Comparison of ENCODE assay signal across 33 cellular contexts in genomic region chr17:70172449-70172848, GRCh38. TPM values are rescaled to one million over a fixed set of nuclear protein-coding genes. Genes with fewer than 3 reads are reported as not detected.
A peak's percentile ranks its signal among the peaks of the same experiment; 100 is the strongest.
DNase-seq lines count a peak whose midpoint lies in the region; ATAC-seq and TF ChIP-seq lines count a peak whose summit lies in the region.
"Had no signal": no experiment of that assay in that cellular context is flagged by ENCODE, and none has a peak within 500 bp of the region (broad histone marks: within the 10 kb centered on the region; RNA-seq: fewer than 3 reads in every experiment).

No MANE protein-coding gene starts in this region.

- H3K18ac ChIP-seq in mesenchymal stem cell (ENCODE audit: low read depth in 1 of 2, low read length in 2 of 2): no peak overlapping the region

- peaks cover 23% of the 10 kb centered on the region for H3K79me2 ChIP-seq in SK-N-SH (ENCODE audit: insufficient read depth)

- CTCF ChIA-PET in SK-N-SH (lab: Yijun Ruan, JAX): interaction anchor here (0.9 to 6.5 kb wide), 4 partner anchors 15 to 565 kb away, joined by 3 to 51 read pairs (median 4); no protein-coding TSS in a partner anchor

- H3K9me3 ChIP-seq in SK-N-SH (no peaks in the 10 kb centered on the region), mesenchymal stem cell (ENCODE audit: control insufficient read depth, low read length) (no peaks in the 10 kb centered on the region), skeletal muscle satellite cell (replicated peaks; ENCODE audit: low read length) (no peaks in the 10 kb centered on the region), thyroid gland (no peaks in the 10 kb centered on the region)
- H3K9me3 ChIP-seq: body of pancreas, right lobe of liver, thoracic aorta, vagina had no signal

- no peak overlapping the region for H3K23ac ChIP-seq in mesenchymal stem cell (ENCODE audit: low read length in 2 of 2)

- no peak for TF ChIP-seq RAD21 in SK-N-SH (IDR thresholded peaks at IDR 0.05; ENCODE audit: low read length)

- DNase-seq in SK-N-SH (no peak), choroid plexus epithelial cell (ENCODE audit: low read depth) (peak; percentile 27), mesenchymal stem cell (no peak), thyroid gland (no peak), activated gamma-delta T cell (lab: John Stamatoyannopoulos, UW) (no peak)
- DNase-seq: activated B cell treated with CpG ODN at 0.5 μM for 24 hours; activated CD4-positive, alpha-beta T cell treated with anti-CD3 and anti-CD28 coated beads, Interleukin-2, amount 50 U/mL, for 1 hour; activated CD8-positive, alpha-beta memory T cell treated with anti-CD3 and anti-CD28 coated beads, Interleukin-2, amount 10 ng/mL, durations not matched to agents 7 days and 5 days; activated naive CD4-positive, alpha-beta T cell; activated T-cell treated with anti-CD3 and anti-CD28 coated beads, Interleukin-2, amount 50 U/mL, for 48 hours; body of pancreas; CD4-positive, alpha-beta T cell; hippocampal formation; midbrain; NCI-H1417; NCI-H2081 treated with DMSO at 0.1 percent for 48 hours; NCI-H226; NCI-H69; nephron progenitor cell; right lobe of liver; SHP77 treated with DMSO at 0.1 percent for 48 hours; stimulated activated CD4-positive, alpha-beta T cell treated with anti-CD3 and anti-CD28 coated beads, Interleukin-15, amount 100 ng/mL, for 24 hours; stimulated activated naive CD8-positive, alpha-beta T cell treated with anti-CD3 and anti-CD28 coated beads, Interleukin-15, Interleukin-2, amounts not matched to agents 100 U/mL and 50 U/mL, for 24 hours had no signal

- no peaks in the 10 kb centered on the region for H3K9me2 ChIP-seq in SK-N-SH

- TF ChIP-seq POLR2A in thyroid gland (IDR thresholded peaks at IDR 0.05): no peak

- H3K27me3 ChIP-seq in SK-N-SH (ENCODE audit: insufficient read depth): no peaks in the 10 kb centered on the region
- no peaks in the 10 kb centered on the region for H3K27me3 ChIP-seq in mesenchymal stem cell (ENCODE audit: control insufficient read depth in 1 of 2, insufficient read depth in 1 of 2, low read length in 2 of 2)
- H3K27me3 ChIP-seq in skeletal muscle satellite cell (ENCODE audit: control insufficient read depth, insufficient read depth, low read length): no peaks in the 10 kb centered on the region
- H3K27me3 ChIP-seq in thyroid gland: no peaks in the 10 kb centered on the region
- H3K27me3 ChIP-seq: vagina had no signal

- H4K91ac ChIP-seq in mesenchymal stem cell (ENCODE audit: low read length): no peak overlapping the region

- no peak for TF ChIP-seq CTCF in SK-N-SH (IDR thresholded peaks at IDR 0.05)
- TF ChIP-seq CTCF in choroid plexus epithelial cell (conservative IDR thresholded peaks at IDR 0.05; ENCODE audit: low read depth, low read length): no peak
- TF ChIP-seq CTCF in thyroid gland (IDR thresholded peaks at IDR 0.05): no peak

- H2BK12ac ChIP-seq in mesenchymal stem cell (ENCODE audit: low read length in 2 of 2): no peak overlapping the region

- H4K20me1 ChIP-seq in SK-N-SH (ENCODE audit: insufficient read depth): no peaks in the 10 kb centered on the region

- no peak overlapping the region for H3K4me3 ChIP-seq in SK-N-SH (ENCODE audit: low read depth in 2 of 2, low read length in 1 of 2)
- H3K4me3 ChIP-seq in choroid plexus epithelial cell (ENCODE audit: low read depth, low read length): no peak overlapping the region
- H3K4me3 ChIP-seq in mesenchymal stem cell (ENCODE audit: insufficient read depth in 1 of 2, low read depth in 1 of 2, low read length in 2 of 2): no peak overlapping the region
- H3K4me3 ChIP-seq in skeletal muscle satellite cell (ENCODE audit: low read length): no peak overlapping the region
- H3K4me3 ChIP-seq in thyroid gland (replicated peaks in 1 of 3): no peak overlapping the region
- H3K4me3 ChIP-seq: body of pancreas, K562, right lobe of liver, thoracic aorta had no signal

- H2BK15ac ChIP-seq in mesenchymal stem cell (ENCODE audit: low read depth, poor library complexity, severe bottlenecking): no peak overlapping the region

- no peaks in the 10 kb centered on the region for H3F3A ChIP-seq in SK-N-SH (replicated peaks; ENCODE audit: insufficient read depth)

- H2AK5ac ChIP-seq in mesenchymal stem cell (ENCODE audit: low read length, severe bottlenecking): no peak overlapping the region

- no peak overlapping the region for H2BK5ac ChIP-seq in mesenchymal stem cell (ENCODE audit: low read depth, low read length, poor library complexity, severe bottlenecking)

- no peak overlapping the region for H3K14ac ChIP-seq in mesenchymal stem cell (ENCODE audit: low read length in 2 of 2)

- H4K8ac ChIP-seq in mesenchymal stem cell (ENCODE audit: low read length): no peak overlapping the region

- no peak overlapping the region for H3K9ac ChIP-seq in SK-N-SH
- H3K9ac ChIP-seq in mesenchymal stem cell (ENCODE audit: low read length): no peak overlapping the region
- no peak overlapping the region for H3K9ac ChIP-seq in skeletal muscle satellite cell (ENCODE audit: low read depth, low read length)

- TF ChIP-seq EP300 in SK-N-SH (IDR thresholded peaks at IDR 0.05; ENCODE audit: borderline replicate concordance in 1 of 2, low read depth in 1 of 2, low read length in 1 of 2): 0 out of 4 replicates have a peak, but pooled peaks of 1 of the 2 experiments have one; percentile 11

- H2AFZ ChIP-seq in SK-N-SH (ENCODE audit: low read depth): no peak overlapping the region
- H2AFZ ChIP-seq in mesenchymal stem cell (ENCODE audit: low read depth, low read length): no peak overlapping the region

- peaks cover 3 to 25% of the 10 kb centered on the region in 2 experiments; a peak in 3 of 4 replicates for H3K4me1 ChIP-seq in SK-N-SH (ENCODE audit: control insufficient read depth in 1 of 2, insufficient read depth in 2 of 2, low read depth in 1 of 2, low read length in 1 of 2)
- H3K4me1 ChIP-seq in mesenchymal stem cell (ENCODE audit: control insufficient read depth, insufficient read depth, low read depth, low read length): peaks cover 2% of the 10 kb centered on the region
- peaks cover 24% of the 10 kb centered on the region for H3K4me1 ChIP-seq in skeletal muscle satellite cell (ENCODE audit: control insufficient read depth, insufficient read depth, low read length)
- no peaks in the 10 kb centered on the region for H3K4me1 ChIP-seq in thyroid gland

- H3K27ac ChIP-seq in SK-N-SH (ENCODE audit: low read depth in 2 of 2, low read length in 1 of 2) (no peak overlapping the region), mesenchymal stem cell (ENCODE audit: low read length, poor library complexity, severe bottlenecking) (peak overlapping the region; percentile 17), thyroid gland (no peak overlapping the region)
- H3K27ac ChIP-seq: 22Rv1, body of pancreas, epithelial cell of prostate, foreskin keratinocyte, right lobe of liver, thoracic aorta, vagina had no signal

- peaks cover 8% of the 10 kb centered on the region for H3K79me1 ChIP-seq in mesenchymal stem cell (replicated peaks; ENCODE audit: low read length, poor library complexity, severe bottlenecking)

- H2BK120ac ChIP-seq in mesenchymal stem cell (ENCODE audit: low read depth, low read length): no peak overlapping the region

- ATAC-seq in SK-N-SH treated with all-trans-retinoic acid at 6 μM for 48 hours (no peak), GM19452 (IDR thresholded peaks at IDR 0.05; ENCODE audit: unreplicated experiment) (no peak)
- ATAC-seq: activated CD8-positive, alpha-beta memory T cell treated with anti-CD3 and anti-CD28 coated beads, Interleukin-2, amount 10 ng/mL, durations not matched to agents 7 days and 5 days; body of pancreas; foreskin keratinocyte; K562; Panc1; right lobe of liver; stimulated activated naive CD8-positive, alpha-beta T cell treated with anti-CD3 and anti-CD28 coated beads, Interleukin-15, Interleukin-2, amounts not matched to agents 100 U/mL and 50 U/mL, for 24 hours had no signal

- H3K36me3 ChIP-seq in SK-N-SH (replicated peaks in 1 of 2; ENCODE audit: control insufficient read depth in 1 of 2, insufficient read depth in 2 of 2, low read length in 1 of 2) (no peaks in the 10 kb centered on the region), mesenchymal stem cell (ENCODE audit: control insufficient read depth in 1 of 2, insufficient read depth in 2 of 2, low read depth in 1 of 2, low read length in 2 of 2) (peaks cover 16 to 26% of the 10 kb centered on the region in 2 experiments), skeletal muscle satellite cell (ENCODE audit: insufficient read depth, low read length) (peaks cover 12% of the 10 kb centered on the region), thyroid gland (no peaks in the 10 kb centered on the region)
- H3K36me3 ChIP-seq: right lobe of liver, thoracic aorta, vagina had no signal

- POLR2A ChIA-PET in SK-N-SH (lab: Yijun Ruan, JAX): no interaction called here

- no peak overlapping the region for H3K4ac ChIP-seq in mesenchymal stem cell (ENCODE audit: low read depth in 1 of 2, low read length in 2 of 2)

- peak overlapping the region; percentile 10; the same call in 1 of the 2 replicates for H3K4me2 ChIP-seq in SK-N-SH
- no peak overlapping the region for H3K4me2 ChIP-seq in mesenchymal stem cell (ENCODE audit: low read length, poor library complexity, severe bottlenecking)
- peak overlapping the region; percentile 40 for H3K4me2 ChIP-seq in skeletal muscle satellite cell (ENCODE audit: low read length)

- 77% methylated on average over 2 of the region's 2 CpGs for WGBS in SK-N-SH (ENCODE audit: low lambda C conversion rate)
- WGBS in mesenchymal stem cell: 100% methylated on average over 2 of the region's 2 CpGs
- WGBS in thyroid gland, 2 donors: 85 to 91% methylated on average over 2 of the region's 2 CpGs

- intact Hi-C loops in thyroid gland (cut with DNase I): no loop called here

TF ChIP-seq in SK-N-SH, 30 proteins besides CTCF, POLR2A, EP300 and RAD21 (continues in another document):
- TF ChIP-seq CHD2 (IDR thresholded peaks at IDR 0.05; ENCODE audit: low read length, partially characterized antibody) (no peak), ELF1 (IDR thresholded peaks at IDR 0.05) (no peak), NFIC (IDR thresholded peaks at IDR 0.05; ENCODE audit: borderline replicate concordance) (no peak), JUND (IDR thresholded peaks at IDR 0.05) (0 out of 2 replicates have a peak, but pooled peaks have one; percentile 7)

TF ChIP-seq in SK-N-SH treated with all-trans-retinoic acid at 6 μM for 48 hours, 23 proteins besides CTCF, POLR2A, EP300 and RAD21 (continues in another document):
- TF ChIP-seq ESRRG (CRISPR knock-in tag; IDR thresholded peaks at IDR 0.05): no peak
- TF ChIP-seq ZC3H10 (CRISPR knock-in tag; IDR thresholded peaks at IDR 0.05): no peak
- no peak for TF ChIP-seq PPARA (CRISPR knock-in tag; IDR thresholded peaks at IDR 0.05; ENCODE audit: borderline replicate concordance)
- TF ChIP-seq ISL1 (CRISPR knock-in tag; IDR thresholded peaks at IDR 0.05): no peak
- TF ChIP-seq GLIS3 (CRISPR knock-in tag; IDR thresholded peaks at IDR 0.05): no peak
- TF ChIP-seq ZFP3 (CRISPR knock-in tag; IDR thresholded peaks at IDR 0.05): no peak
- no peak for TF ChIP-seq CSDC2 (CRISPR knock-in tag; IDR thresholded peaks at IDR 0.05)

RNA-seq across cellular contexts. Expression of gene KCNJ2, which starts 3.1 kb away (rescaled TPM):
- 0.18 and 0.21 TPM in 2 replicates for polyA plus RNA-seq in SK-N-SH (2012; rRNA removed)
- polyA plus RNA-seq in SK-N-SH (2012; cell fraction: cytosol; rRNA removed): 0.20 and 0.22 TPM in 2 replicates
- polyA plus RNA-seq in SK-N-SH (2012; cell fraction: nucleus; rRNA removed): 0.08 and 0.25 TPM in 2 replicates
- 1.5 TPM for polyA plus RNA-seq in mesenchymal stem cell (2013, experiment 1 of 2)
- polyA plus RNA-seq in mesenchymal stem cell (2013, experiment 2 of 2): 1.6 TPM
- total RNA-seq in skeletal muscle satellite cell (2012; rRNA removed): 0.76 and 1.7 TPM in 2 replicates
- total RNA-seq in thyroid gland: 1 to 10 TPM in 3 of 4 donors, under 1 TPM in 1; 0.93 to 4.3 (median 1.7) TPM
- total RNA-seq: activated CD8-positive, alpha-beta memory T cell treated with anti-CD3 and anti-CD28 coated beads, Interleukin-2, amount 10 ng/mL, durations not matched to agents 7 days and 5 days; CD4-positive, alpha-beta T cell; K562 had no signal
- polyA plus RNA-seq: K562 had no signal
